In genomic region chr17:42407289-42407836, GRCh38 we compare ENCODE assay signal across 8 cellular contexts. TPM values are rescaled to one million over a fixed set of nuclear protein-coding genes. Genes with fewer than 3 reads are reported as not detected.
DNase-seq lines count a peak whose midpoint lies in the region; ATAC-seq and TF ChIP-seq lines count a peak whose summit lies in the region.

No MANE protein-coding gene starts in this region.

- TF ChIP-seq CTCF in endothelial cell (IDR thresholded peaks at IDR 0.05; ENCODE audit: unreplicated experiment): no peak

- no peaks in the 10 kb centered on the region for H3K9me3 Mint-ChIP-seq in activated CD8-positive, alpha-beta T cell treated with anti-CD3 and anti-CD28 coated beads, Interleukin-2, amount 10 ng/mL, durations not matched to agents 7 days and 5 days (ENCODE audit: insufficient read depth)
- no peaks in the 10 kb centered on the region for H3K9me3 Mint-ChIP-seq in endothelial cell (ENCODE audit: unreplicated experiment)
- H3K9me3 Mint-ChIP-seq in stimulated activated memory B cell treated with anti-CD40 and anti-IgM and Interleukin-4, amounts not matched to agents 10 μg/mL and 1 μg/mL and 100 μg/mL, for 72 hours: no peaks in the 10 kb centered on the region

- H3K36me3 Mint-ChIP-seq in activated CD8-positive, alpha-beta T cell treated with anti-CD3 and anti-CD28 coated beads, Interleukin-2, amount 10 ng/mL, durations not matched to agents 7 days and 5 days (ENCODE audit: low read depth): no peaks in the 10 kb centered on the region
- peaks cover 24% of the 10 kb centered on the region for H3K36me3 Mint-ChIP-seq in endothelial cell (ENCODE audit: low read depth, unreplicated experiment)
- no peaks in the 10 kb centered on the region for H3K36me3 Mint-ChIP-seq in stimulated activated memory B cell treated with anti-CD40 and anti-IgM and Interleukin-4, amounts not matched to agents 10 μg/mL and 1 μg/mL and 100 μg/mL, for 72 hours

- H3K79me2 ChIP-seq in ACC112 (ENCODE audit: control insufficient read depth, insufficient read depth, low read length, unreplicated experiment): peaks cover 90% of the 10 kb centered on the region

- DNase-seq in H4 (ENCODE audit: low spot score) (peak; percentile 90), NCI-H446 treated with DMSO at 0.1 percent for 48 hours (lab: John Stamatoyannopoulos, UW) (peak; percentile 84), endothelial cell (ENCODE audit: low spot score) (peak; percentile 71), middle frontal gyrus (ENCODE audit: extremely low spot score, low spot score) (peak; percentile 69)
- DNase-seq in activated CD8-positive, alpha-beta T cell treated with anti-CD3 and anti-CD28 coated beads, Interleukin-2, amount 10 ng/mL, durations not matched to agents 7 days and 5 days: peak; percentile 71

- no peak overlapping the region for H3K4me3 ChIP-seq in ACC112 (ENCODE audit: low read depth, low read length)

- H3K27me3 ChIP-seq in ACC112 (ENCODE audit: insufficient read depth, low read length): no peaks in the 10 kb centered on the region

- peak; percentile 85 for ATAC-seq in activated CD8-positive, alpha-beta T cell treated with anti-CD3 and anti-CD28 coated beads, Interleukin-2, amount 10 ng/mL, durations not matched to agents 7 days and 5 days
- peak; percentile 88 for ATAC-seq in stimulated activated memory B cell treated with anti-CD40 and anti-IgM and Interleukin-4, amounts not matched to agents 10 μg/mL and 1 μg/mL and 100 μg/mL, for 72 hours
- no peak for ATAC-seq in GM21737 (IDR thresholded peaks at IDR 0.05; ENCODE audit: unreplicated experiment)

- H3K27me3 Mint-ChIP-seq in activated CD8-positive, alpha-beta T cell treated with anti-CD3 and anti-CD28 coated beads, Interleukin-2, amount 10 ng/mL, durations not matched to agents 7 days and 5 days (ENCODE audit: low read depth): no peaks in the 10 kb centered on the region
- peaks cover 10% of the 10 kb centered on the region for H3K27me3 Mint-ChIP-seq in endothelial cell (ENCODE audit: unreplicated experiment)
- H3K27me3 Mint-ChIP-seq in stimulated activated memory B cell treated with anti-CD40 and anti-IgM and Interleukin-4, amounts not matched to agents 10 μg/mL and 1 μg/mL and 100 μg/mL, for 72 hours: no peaks in the 10 kb centered on the region

- H3K36me3 ChIP-seq in ACC112 (ENCODE audit: insufficient read depth, low read length): peaks cover 14% of the 10 kb centered on the region; the same call in 1 of the 2 replicates

- CTCF ChIA-PET in activated CD8-positive, alpha-beta T cell treated with anti-CD3 and anti-CD28 coated beads, Interleukin-2, amount 10 ng/mL, durations not matched to agents 7 days and 5 days (lab: Charles Lee): interaction anchor here (1.0 to 17.8 kb wide), 28 partner anchors 8 to 342 kb away, joined by 3 to 666 read pairs (median 6); partner anchors contain the start of genes CAVIN1, HCRT and STAT3

- no peak overlapping the region for H2AFZ ChIP-seq in ACC112 (ENCODE audit: low read length, unreplicated experiment)

- H3K4me1 Mint-ChIP-seq in activated CD8-positive, alpha-beta T cell treated with anti-CD3 and anti-CD28 coated beads, Interleukin-2, amount 10 ng/mL, durations not matched to agents 7 days and 5 days (ENCODE audit: low read depth): peaks cover 17% of the 10 kb centered on the region
- H3K4me1 Mint-ChIP-seq in endothelial cell (ENCODE audit: unreplicated experiment): peaks cover 66% of the 10 kb centered on the region
- H3K4me1 Mint-ChIP-seq in stimulated activated memory B cell treated with anti-CD40 and anti-IgM and Interleukin-4, amounts not matched to agents 10 μg/mL and 1 μg/mL and 100 μg/mL, for 72 hours: peaks cover 20% of the 10 kb centered on the region

- POLR2A ChIA-PET in activated CD8-positive, alpha-beta T cell treated with anti-CD3 and anti-CD28 coated beads, Interleukin-2, amount 10 ng/mL, durations not matched to agents 7 days and 5 days (lab: Charles Lee): interaction anchor here (1.4 kb wide), 1 partner anchor 85 kb away, joined by 4 read pairs; no protein-coding TSS in a partner anchor

- H3K4me3 Mint-ChIP-seq in activated CD8-positive, alpha-beta T cell treated with anti-CD3 and anti-CD28 coated beads, Interleukin-2, amount 10 ng/mL, durations not matched to agents 7 days and 5 days: no peak overlapping the region
- H3K4me3 Mint-ChIP-seq in endothelial cell (ENCODE audit: unreplicated experiment): peak overlapping the region; percentile 79
- no peak overlapping the region for H3K4me3 Mint-ChIP-seq in stimulated activated memory B cell treated with anti-CD40 and anti-IgM and Interleukin-4, amounts not matched to agents 10 μg/mL and 1 μg/mL and 100 μg/mL, for 72 hours

- H3K27ac ChIP-seq in ACC112 (ENCODE audit: low read depth, low read length): peak overlapping the region; percentile 41

- H3K27ac Mint-ChIP-seq in activated CD8-positive, alpha-beta T cell treated with anti-CD3 and anti-CD28 coated beads, Interleukin-2, amount 10 ng/mL, durations not matched to agents 7 days and 5 days: no peak overlapping the region
- H3K27ac Mint-ChIP-seq in endothelial cell (ENCODE audit: unreplicated experiment): peak overlapping the region; percentile 96
- no peak overlapping the region for H3K27ac Mint-ChIP-seq in stimulated activated memory B cell treated with anti-CD40 and anti-IgM and Interleukin-4, amounts not matched to agents 10 μg/mL and 1 μg/mL and 100 μg/mL, for 72 hours

- H3K4me1 ChIP-seq in ACC112 (ENCODE audit: control insufficient read depth, insufficient read depth, low read length, unreplicated experiment): peaks cover 68% of the 10 kb centered on the region

RNA-seq across cellular contexts. Expression of gene CAVIN1, which starts 15.7 kb away (rescaled TPM):
- total RNA-seq in H4 (2014; rRNA removed; shearing (Covaris generic)): 53.8 and 69.6 TPM in 2 replicates
- 1 to 10 TPM; 1.7 to 2.0 TPM for total RNA-seq in activated CD8-positive, alpha-beta T cell treated with anti-CD3 and anti-CD28 coated beads, Interleukin-2, amount 10 ng/mL, durations not matched to agents 7 days and 5 days
- 334 TPM for total RNA-seq in endothelial cell (ENCODE audit: unreplicated experiment)

RNA-seq across cellular contexts. Expression of gene STAT3, which starts 19.1 kb away (rescaled TPM):
- total RNA-seq in H4 (2014; rRNA removed; shearing (Covaris generic)): 72.6 and 77.5 TPM in 2 replicates
- 100 to 1,000 TPM in 1 of 2 experiments, 10 to 100 TPM in 1; 94.7 to 101 TPM for total RNA-seq in activated CD8-positive, alpha-beta T cell treated with anti-CD3 and anti-CD28 coated beads, Interleukin-2, amount 10 ng/mL, durations not matched to agents 7 days and 5 days
- total RNA-seq in endothelial cell (ENCODE audit: unreplicated experiment): 160 TPM

RNA-seq across cellular contexts. Expression of gene ATP6V0A1, which starts 51.3 kb away (rescaled TPM):
- total RNA-seq in H4 (2014; rRNA removed; shearing (Covaris generic)): 20.7 and 21.5 TPM in 2 replicates
- total RNA-seq in activated CD8-positive, alpha-beta T cell treated with anti-CD3 and anti-CD28 coated beads, Interleukin-2, amount 10 ng/mL, durations not matched to agents 7 days and 5 days: 1 to 10 TPM; 2.1 to 2.2 TPM
- 103 TPM for total RNA-seq in endothelial cell (ENCODE audit: unreplicated experiment)

Comparison
In these comparisons a context has a peak if more than half of its experiments do, and no peak if none do; other contexts are left out.
1. RNA of gene CAVIN1, which starts 15.7 kb away (total RNA-seq): 334 TPM in endothelial cell (single experiment) and 53.8 to 69.6 TPM in H4; 1.7 to 2.0 TPM in activated CD8-positive, alpha-beta T cell treated with anti-CD3 and anti-CD28 coated beads, Interleukin-2, amount 10 ng/mL, durations not matched to agents 7 days and 5 days; every median in the first group is over 10 times any median in the second.
2. Peak in every context shown above with its lines, with median percentiles within 50 percentile points of each other: DNase-seq.